In genomic region chr1:51878616-51879336, GRCh38 we compare ENCODE assay signal across 1 cellular context.
A peak's percentile ranks its signal among the peaks of the same experiment; 100 is the strongest.
TF ChIP-seq lines count a peak whose summit lies in the region.

A gene with protein sequence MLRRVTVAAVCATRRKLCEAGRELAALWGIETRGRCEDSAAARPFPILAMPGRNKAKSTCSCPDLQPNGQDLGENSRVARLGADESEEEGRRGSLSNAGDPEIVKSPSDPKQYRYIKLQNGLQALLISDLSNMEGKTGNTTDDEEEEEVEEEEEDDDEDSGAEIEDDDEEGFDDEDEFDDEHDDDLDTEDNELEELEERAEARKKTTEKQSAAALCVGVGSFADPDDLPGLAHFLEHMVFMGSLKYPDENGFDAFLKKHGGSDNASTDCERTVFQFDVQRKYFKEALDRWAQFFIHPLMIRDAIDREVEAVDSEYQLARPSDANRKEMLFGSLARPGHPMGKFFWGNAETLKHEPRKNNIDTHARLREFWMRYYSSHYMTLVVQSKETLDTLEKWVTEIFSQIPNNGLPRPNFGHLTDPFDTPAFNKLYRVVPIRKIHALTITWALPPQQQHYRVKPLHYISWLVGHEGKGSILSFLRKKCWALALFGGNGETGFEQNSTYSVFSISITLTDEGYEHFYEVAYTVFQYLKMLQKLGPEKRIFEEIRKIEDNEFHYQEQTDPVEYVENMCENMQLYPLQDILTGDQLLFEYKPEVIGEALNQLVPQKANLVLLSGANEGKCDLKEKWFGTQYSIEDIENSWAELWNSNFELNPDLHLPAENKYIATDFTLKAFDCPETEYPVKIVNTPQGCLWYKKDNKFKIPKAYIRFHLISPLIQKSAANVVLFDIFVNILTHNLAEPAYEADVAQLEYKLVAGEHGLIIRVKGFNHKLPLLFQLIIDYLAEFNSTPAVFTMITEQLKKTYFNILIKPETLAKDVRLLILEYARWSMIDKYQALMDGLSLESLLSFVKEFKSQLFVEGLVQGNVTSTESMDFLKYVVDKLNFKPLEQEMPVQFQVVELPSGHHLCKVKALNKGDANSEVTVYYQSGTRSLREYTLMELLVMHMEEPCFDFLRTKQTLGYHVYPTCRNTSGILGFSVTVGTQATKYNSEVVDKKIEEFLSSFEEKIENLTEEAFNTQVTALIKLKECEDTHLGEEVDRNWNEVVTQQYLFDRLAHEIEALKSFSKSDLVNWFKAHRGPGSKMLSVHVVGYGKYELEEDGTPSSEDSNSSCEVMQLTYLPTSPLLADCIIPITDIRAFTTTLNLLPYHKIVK (minus strand): TSS chr1:51878727. CDS start chr1:51878615, 112 bp downstream.

TF ChIP-seq in HepG2, 621 proteins besides CTCF, POLR2A, EP300 and RAD21 (continued from another document and continues in another):
- peak; percentile 90 for TF ChIP-seq CEBPB (IDR thresholded peaks at IDR 0.05; ENCODE audit: borderline replicate concordance, low read depth, low read length)
- TF ChIP-seq ZNF605 (CRISPR knock-in tag; IDR thresholded peaks at IDR 0.05): no peak
- TF ChIP-seq, protein P1, sequence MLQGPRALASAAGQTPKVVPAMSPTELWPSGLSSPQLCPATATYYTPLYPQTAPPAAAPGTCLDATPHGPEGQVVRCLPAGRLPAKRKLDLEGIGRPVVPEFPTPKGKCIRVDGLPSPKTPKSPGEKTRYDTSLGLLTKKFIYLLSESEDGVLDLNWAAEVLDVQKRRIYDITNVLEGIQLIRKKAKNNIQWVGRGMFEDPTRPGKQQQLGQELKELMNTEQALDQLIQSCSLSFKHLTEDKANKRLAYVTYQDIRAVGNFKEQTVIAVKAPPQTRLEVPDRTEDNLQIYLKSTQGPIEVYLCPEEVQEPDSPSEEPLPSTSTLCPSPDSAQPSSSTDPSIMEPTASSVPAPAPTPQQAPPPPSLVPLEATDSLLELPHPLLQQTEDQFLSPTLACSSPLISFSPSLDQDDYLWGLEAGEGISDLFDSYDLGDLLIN (CRISPR knock-in tag; IDR thresholded peaks at IDR 0.05; ENCODE audit: borderline replicate concordance): no peak
- TF ChIP-seq ZNF746 (CRISPR knock-in tag; IDR thresholded peaks at IDR 0.05): no peak; the same call in 1 of the 2 replicates
- TF ChIP-seq, protein P2, sequence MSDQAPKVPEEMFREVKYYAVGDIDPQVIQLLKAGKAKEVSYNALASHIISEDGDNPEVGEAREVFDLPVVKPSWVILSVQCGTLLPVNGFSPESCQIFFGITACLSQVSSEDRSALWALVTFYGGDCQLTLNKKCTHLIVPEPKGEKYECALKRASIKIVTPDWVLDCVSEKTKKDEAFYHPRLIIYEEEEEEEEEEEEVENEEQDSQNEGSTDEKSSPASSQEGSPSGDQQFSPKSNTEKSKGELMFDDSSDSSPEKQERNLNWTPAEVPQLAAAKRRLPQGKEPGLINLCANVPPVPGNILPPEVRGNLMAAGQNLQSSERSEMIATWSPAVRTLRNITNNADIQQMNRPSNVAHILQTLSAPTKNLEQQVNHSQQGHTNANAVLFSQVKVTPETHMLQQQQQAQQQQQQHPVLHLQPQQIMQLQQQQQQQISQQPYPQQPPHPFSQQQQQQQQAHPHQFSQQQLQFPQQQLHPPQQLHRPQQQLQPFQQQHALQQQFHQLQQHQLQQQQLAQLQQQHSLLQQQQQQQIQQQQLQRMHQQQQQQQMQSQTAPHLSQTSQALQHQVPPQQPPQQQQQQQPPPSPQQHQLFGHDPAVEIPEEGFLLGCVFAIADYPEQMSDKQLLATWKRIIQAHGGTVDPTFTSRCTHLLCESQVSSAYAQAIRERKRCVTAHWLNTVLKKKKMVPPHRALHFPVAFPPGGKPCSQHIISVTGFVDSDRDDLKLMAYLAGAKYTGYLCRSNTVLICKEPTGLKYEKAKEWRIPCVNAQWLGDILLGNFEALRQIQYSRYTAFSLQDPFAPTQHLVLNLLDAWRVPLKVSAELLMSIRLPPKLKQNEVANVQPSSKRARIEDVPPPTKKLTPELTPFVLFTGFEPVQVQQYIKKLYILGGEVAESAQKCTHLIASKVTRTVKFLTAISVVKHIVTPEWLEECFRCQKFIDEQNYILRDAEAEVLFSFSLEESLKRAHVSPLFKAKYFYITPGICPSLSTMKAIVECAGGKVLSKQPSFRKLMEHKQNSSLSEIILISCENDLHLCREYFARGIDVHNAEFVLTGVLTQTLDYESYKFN (CRISPR knock-in tag; conservative IDR thresholded peaks at IDR 0.05): peak; percentile 66
- no peak for TF ChIP-seq ZNF10 (CRISPR knock-in tag; IDR thresholded peaks at IDR 0.05; ENCODE audit: borderline replicate concordance, low read depth)
- peak; percentile 29; the same call in 1 of the 2 replicates for TF ChIP-seq FOXP4 (CRISPR knock-in tag; IDR thresholded peaks at IDR 0.05)
- TF ChIP-seq REXO4 (CRISPR knock-in tag; IDR thresholded peaks at IDR 0.05; ENCODE audit: borderline replicate concordance): no peak
- TF ChIP-seq ZNF639 (CRISPR knock-in tag; conservative IDR thresholded peaks at IDR 0.05): peak; percentile 1; the same call in 1 of the 2 replicates
- TF ChIP-seq AFF4 (CRISPR knock-in tag; IDR thresholded peaks at IDR 0.05): no peak
- TF ChIP-seq HNF1B (CRISPR knock-in tag; IDR thresholded peaks at IDR 0.05): 0 out of 2 replicates have a peak, but pooled peaks have one; percentile 45
- peak; percentile 76; the same call in 1 of the 2 replicates for TF ChIP-seq AHR (CRISPR knock-in tag; IDR thresholded peaks at IDR 0.05)
- TF ChIP-seq ZBTB2 (CRISPR knock-in tag; IDR thresholded peaks at IDR 0.05; ENCODE audit: low read depth): peak; percentile 66; the same call in 1 of the 2 replicates
- TF ChIP-seq, protein P3, sequence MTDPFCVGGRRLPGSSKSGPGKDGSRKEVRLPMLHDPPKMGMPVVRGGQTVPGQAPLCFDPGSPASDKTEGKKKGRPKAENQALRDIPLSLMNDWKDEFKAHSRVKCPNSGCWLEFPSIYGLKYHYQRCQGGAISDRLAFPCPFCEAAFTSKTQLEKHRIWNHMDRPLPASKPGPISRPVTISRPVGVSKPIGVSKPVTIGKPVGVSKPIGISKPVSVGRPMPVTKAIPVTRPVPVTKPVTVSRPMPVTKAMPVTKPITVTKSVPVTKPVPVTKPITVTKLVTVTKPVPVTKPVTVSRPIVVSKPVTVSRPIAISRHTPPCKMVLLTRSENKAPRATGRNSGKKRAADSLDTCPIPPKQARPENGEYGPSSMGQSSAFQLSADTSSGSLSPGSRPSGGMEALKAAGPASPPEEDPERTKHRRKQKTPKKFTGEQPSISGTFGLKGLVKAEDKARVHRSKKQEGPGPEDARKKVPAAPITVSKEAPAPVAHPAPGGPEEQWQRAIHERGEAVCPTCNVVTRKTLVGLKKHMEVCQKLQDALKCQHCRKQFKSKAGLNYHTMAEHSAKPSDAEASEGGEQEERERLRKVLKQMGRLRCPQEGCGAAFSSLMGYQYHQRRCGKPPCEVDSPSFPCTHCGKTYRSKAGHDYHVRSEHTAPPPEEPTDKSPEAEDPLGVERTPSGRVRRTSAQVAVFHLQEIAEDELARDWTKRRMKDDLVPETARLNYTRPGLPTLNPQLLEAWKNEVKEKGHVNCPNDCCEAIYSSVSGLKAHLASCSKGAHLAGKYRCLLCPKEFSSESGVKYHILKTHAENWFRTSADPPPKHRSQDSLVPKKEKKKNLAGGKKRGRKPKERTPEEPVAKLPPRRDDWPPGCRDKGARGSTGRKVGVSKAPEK (CRISPR knock-in tag; IDR thresholded peaks at IDR 0.05; ENCODE audit: borderline replicate concordance): no peak
- TF ChIP-seq ZNF530 (CRISPR knock-in tag; IDR thresholded peaks at IDR 0.05; ENCODE audit: low read depth): no peak
- peak; percentile 89 for TF ChIP-seq ZNF891 (CRISPR knock-in tag; IDR thresholded peaks at IDR 0.05)
- TF ChIP-seq ZNF124 (CRISPR knock-in tag; IDR thresholded peaks at IDR 0.05): peak; percentile 60
- peak; percentile 80; the same call in 1 of the 2 replicates for TF ChIP-seq ZBTB7A (CRISPR knock-in tag; IDR thresholded peaks at IDR 0.05)
- no peak; the same call in 1 of the 2 replicates for TF ChIP-seq STAT6 (CRISPR knock-in tag; IDR thresholded peaks at IDR 0.05; ENCODE audit: borderline replicate concordance)
- no peak for TF ChIP-seq MTA1 (CRISPR knock-in tag; IDR thresholded peaks at IDR 0.05; ENCODE audit: borderline replicate concordance)
- peak; percentile 31; the same call in 1 of the 2 replicates for TF ChIP-seq NFKBIZ (CRISPR knock-in tag; IDR thresholded peaks at IDR 0.05)
- TF ChIP-seq ZNF292 (CRISPR knock-in tag; IDR thresholded peaks at IDR 0.05; ENCODE audit: borderline replicate concordance, low read depth): peak; percentile 71; the same call in 1 of the 2 replicates
